Comparison of ENCODE assay signal across 12 cellular contexts in genomic region chr12:56029166-56029519, GRCh38. TPM values are rescaled to one million over a fixed set of nuclear protein-coding genes. Genes with fewer than 3 reads are reported as not detected.
DNase-seq lines count a peak whose midpoint lies in the region; ATAC-seq, FAIRE-seq and TF ChIP-seq lines count a peak whose summit lies in the region.
"Had no signal": no experiment of that assay in that cellular context is flagged by ENCODE, and none has a peak within 500 bp of the region (broad histone marks: within the 10 kb centered on the region; RNA-seq: fewer than 3 reads in every experiment).

No MANE protein-coding gene starts in this region.

- in situ Hi-C loops in Panc1 (cut with HindIII; ENCODE audit: low pct_unique_long_range_greater_than_20kb, low sequenced_read_pairs): no loop called here

- BruUV-seq in Panc1 (replicated peaks; lab: Mats Ljungman, UMichigan) (no TSS peak), endothelial cell of umbilical vein (replicated peaks; lab: Mats Ljungman, UMichigan) (no TSS peak)

- H3K79me2 ChIP-seq in endothelial cell of umbilical vein (ENCODE audit: control insufficient read depth, insufficient read depth, low read length): no peaks in the 10 kb centered on the region
- no peaks in the 10 kb centered on the region for H3K79me2 ChIP-seq in osteoblast (ENCODE audit: insufficient read depth, low read length)

- peak overlapping the region; percentile 20 for H3K9ac ChIP-seq in endothelial cell of umbilical vein (replicated peaks; ENCODE audit: extremely low read depth, insufficient read depth, low read length)

- H3K27ac Mint-ChIP-seq in CD4-positive, CD25-positive, alpha-beta regulatory T cell: peak overlapping the region in 2 of 3 donors; percentile 91 to 93

- intact Hi-C loops in Panc1 (cut with micrococcal nuclease; ENCODE audit: unreplicated experiment): loop anchor here (2.0 kb wide), 1 partner anchor 32 kb away; the partner anchor contains the start of gene SUOX
- intact Hi-C loops in endothelial cell of umbilical vein (cut with micrococcal nuclease): loop anchor here (1.0 to 2.0 kb wide), 5 partner anchors 12 to 290 kb away; partner anchors contain the start of gene RPS26

- peak; percentile 96 for FAIRE-seq in endothelial cell of umbilical vein (lab: Jason Lieb, UNC)

- CTCF ChIA-PET in Panc1 (lab: Charles Lee): interaction anchor here (0.6 to 1.2 kb wide), 5 partner anchors 32 to 291 kb away, joined by 3 to 8 read pairs (median 3); partner anchors contain the start of gene SUOX
- CTCF ChIA-PET in endothelial cell of umbilical vein (lab: Charles Lee): interaction anchor here (0.6 to 5.4 kb wide), 36 partner anchors 9 to 304 kb away, joined by 3 to 295 read pairs (median 6); partner anchors contain the start of genes CD63, PA2G4, RAB5B and SUOX

- H3K9me1 ChIP-seq in endothelial cell of umbilical vein (replicated peaks; ENCODE audit: control insufficient read depth, extremely low read depth, insufficient read depth, low read length): no peaks in the 10 kb centered on the region

- H3K4me2 ChIP-seq in endothelial cell of umbilical vein (ENCODE audit: insufficient read depth, low read length) (peak overlapping the region; percentile 86), osteoblast (ENCODE audit: insufficient read depth, low read length) (no peak overlapping the region)

- H3K4me1 Mint-ChIP-seq in CD4-positive, CD25-positive, alpha-beta regulatory T cell: peaks cover 26 to 95% (median 58%) of the 10 kb centered on the region in 4 donors

- peaks cover 78% of the 10 kb centered on the region for H3K4me1 ChIP-seq in CD4-positive, CD25-positive, alpha-beta regulatory T cell (ENCODE audit: control insufficient read depth, insufficient read depth, low read length, poor library complexity, severe bottlenecking)
- H3K4me1 ChIP-seq in Panc1 (ENCODE audit: control insufficient read depth, insufficient read depth, low read length) (no peaks in the 10 kb centered on the region), endothelial cell of umbilical vein (ENCODE audit: control insufficient read depth, extremely low read depth, insufficient read depth, low read length) (peaks cover 17% of the 10 kb centered on the region), osteoblast (ENCODE audit: insufficient read depth, low read length) (peaks cover 13% of the 10 kb centered on the region)
- H3K4me1 ChIP-seq: gastrocnemius medialis had no signal

- H3K27me3 ChIP-seq in CD4-positive, CD25-positive, alpha-beta regulatory T cell (ENCODE audit: control insufficient read depth, insufficient read depth, low read length): no peaks in the 10 kb centered on the region
- H3K27me3 ChIP-seq in Panc1 (ENCODE audit: control insufficient read depth, insufficient read depth, low read length) (no peaks in the 10 kb centered on the region), endothelial cell of umbilical vein (ENCODE audit: control insufficient read depth in 2 of 2, insufficient read depth in 2 of 2, low read length in 2 of 2) (no peaks in the 10 kb centered on the region), osteoblast (ENCODE audit: insufficient read depth, low read length) (no peaks in the 10 kb centered on the region)
- H3K27me3 ChIP-seq: gastrocnemius medialis had no signal

- H4K20me1 ChIP-seq in endothelial cell of umbilical vein (replicated peaks; ENCODE audit: control insufficient read depth, extremely low read depth, insufficient read depth, low read length) (no peaks in the 10 kb centered on the region), osteoblast (ENCODE audit: insufficient read depth, low read length) (no peaks in the 10 kb centered on the region)

- H3K27me3 Mint-ChIP-seq in CD4-positive, CD25-positive, alpha-beta regulatory T cell: no peaks in the 10 kb centered on the region

- peak overlapping the region; percentile 53 for H3K27ac ChIP-seq in CD4-positive, CD25-positive, alpha-beta regulatory T cell (ENCODE audit: insufficient read depth, low read length, poor library complexity, severe bottlenecking)
- H3K27ac ChIP-seq in Panc1 (ENCODE audit: low read length) (no peak overlapping the region), endothelial cell of umbilical vein (ENCODE audit: insufficient read depth, low read depth, low read length) (peak overlapping the region; percentile 14), osteoblast (ENCODE audit: low read depth, low read length) (peak overlapping the region; percentile 57)
- H3K27ac ChIP-seq: gastrocnemius medialis, lower lobe of right lung had no signal

- peak overlapping the region in 3 of 4 donors; percentile 47 to 93 (median 56) for H3K4me3 Mint-ChIP-seq in CD4-positive, CD25-positive, alpha-beta regulatory T cell

- H3K36me3 ChIP-seq in CD4-positive, CD25-positive, alpha-beta regulatory T cell (ENCODE audit: control insufficient read depth, insufficient read depth, low read length): peaks cover 34% of the 10 kb centered on the region
- no peaks in the 10 kb centered on the region for H3K36me3 ChIP-seq in Panc1 (ENCODE audit: control insufficient read depth, insufficient read depth, low read length)
- peaks cover 2 to 7% of the 10 kb centered on the region in 2 experiments for H3K36me3 ChIP-seq in endothelial cell of umbilical vein (ENCODE audit: control insufficient read depth in 2 of 2, extremely low read depth in 1 of 2, insufficient read depth in 2 of 2, low read length in 2 of 2)
- peaks cover 22% of the 10 kb centered on the region for H3K36me3 ChIP-seq in osteoblast (ENCODE audit: insufficient read depth, low read length)

- no peak for ATAC-seq in CD4-positive, CD25-positive, alpha-beta regulatory T cell (ENCODE audit: low read depth in 2 of 2)
- 0 out of 2 replicates have a peak, but pooled peaks have one; percentile 34 for ATAC-seq in Panc1
- ATAC-seq: gastrocnemius medialis had no signal

- H3K4me3 ChIP-seq in CD4-positive, CD25-positive, alpha-beta regulatory T cell (ENCODE audit: low read depth, low read length): peak overlapping the region; percentile 38
- H3K4me3 ChIP-seq in Panc1 (ENCODE audit: low read depth in 2 of 2, low read length in 2 of 2) (no peak overlapping the region), endothelial cell of umbilical vein (replicated peaks in 1 of 3; ENCODE audit: insufficient read depth in 1 of 3, low read depth in 1 of 3, low read length in 3 of 3) (peak overlapping the region in 1 of 3 experiments; percentile 38), osteoblast (ENCODE audit: insufficient read depth, low read length) (no peak overlapping the region)
- H3K4me3 ChIP-seq: gastrocnemius medialis, lower lobe of right lung had no signal

- peaks cover 55% of the 10 kb centered on the region for H3K36me3 Mint-ChIP-seq in CD4-positive, CD25-positive, alpha-beta regulatory T cell

- POLR2A ChIA-PET in Panc1 (lab: Charles Lee) (no interaction called here), endothelial cell of umbilical vein (lab: Charles Lee) (interaction anchor here (0.9 to 1.4 kb wide), 2 partner anchors 12 to 32 kb away, joined by 4 to 9 read pairs; partner anchors contain the start of gene SUOX)

- TF ChIP-seq POLR2A in endothelial cell of umbilical vein (IDR thresholded peaks at IDR 0.05; ENCODE audit: low read depth, low read length): no peak

- no peak for TF ChIP-seq CTCF in Panc1 (IDR thresholded peaks at IDR 0.05)
- TF ChIP-seq CTCF in endothelial cell of umbilical vein (IDR thresholded peaks at IDR 0.05; ENCODE audit: extremely low read depth in 1 of 2, insufficient read depth in 1 of 2, low read depth in 1 of 2, low read length in 2 of 2): no peak
- no peak for TF ChIP-seq CTCF in osteoblast (IDR thresholded peaks at IDR 0.05; ENCODE audit: extremely low read depth, low read depth, low read length)

- no peaks in the 10 kb centered on the region for H3K9me3 Mint-ChIP-seq in CD4-positive, CD25-positive, alpha-beta regulatory T cell

- dilution Hi-C loops in endothelial cell of umbilical vein (cut with MboI; ENCODE audit: extremely low pct_ligation_motif_present, low sequenced_read_pairs): no loop called here

- no peaks in the 10 kb centered on the region for H3K9me3 ChIP-seq in CD4-positive, CD25-positive, alpha-beta regulatory T cell (ENCODE audit: control insufficient read depth in 2 of 2, low read length in 2 of 2)
- H3K9me3 ChIP-seq in Panc1 (ENCODE audit: control insufficient read depth, insufficient read depth, low read depth, low read length) (no peaks in the 10 kb centered on the region), endothelial cell of umbilical vein (replicated peaks; ENCODE audit: control insufficient read depth, insufficient read depth, low read length) (no peaks in the 10 kb centered on the region), osteoblast (ENCODE audit: low read depth, low read length) (no peaks in the 10 kb centered on the region)
- H3K9me3 ChIP-seq: gastrocnemius medialis, lower lobe of right lung had no signal

- no peak for DNase-seq in CD4-positive, CD25-positive, alpha-beta regulatory T cell
- DNase-seq in Panc1 (ENCODE audit: low read depth, low spot score) (no peak), endothelial cell of umbilical vein (ENCODE audit: low read depth, low spot score) (peak; percentile 76), osteoblast (ENCODE audit: insufficient read length, low spot score, missing footprints) (peak; percentile 92), NOMO-1 treated with DMSO at 0.1 percent for 48 hours (lab: John Stamatoyannopoulos, UW; ENCODE audit: unreplicated experiment) (no peak), OCI-M2 (lab: John Stamatoyannopoulos, UW; ENCODE audit: unreplicated experiment) (no peak), SHP77 treated with DMSO at 0.1 percent for 48 hours (lab: John Stamatoyannopoulos, UW) (no peak)
- no peak for DNase-seq in activated CD4-positive, CD25-positive, alpha-beta regulatory T cell treated with anti-CD3 and anti-CD28 coated beads, Interleukin-2, amount 50 U/mL, for 72 hours
- DNase-seq: activated CD4-positive, alpha-beta T cell treated with anti-CD3 and anti-CD28 coated beads for 1 hour; gastrocnemius medialis; lower lobe of right lung; right cardiac atrium had no signal

- peak overlapping the region; percentile 61 for H2AFZ ChIP-seq in endothelial cell of umbilical vein (ENCODE audit: low read depth, low read length)
- H2AFZ ChIP-seq in osteoblast (ENCODE audit: low read length): peak overlapping the region; percentile 52

RNA-seq across cellular contexts. Expression of gene IKZF4, which starts 8.3 kb away (rescaled TPM):
- 22.3 TPM for total RNA-seq in CD4-positive, CD25-positive, alpha-beta regulatory T cell
- polyA plus RNA-seq in CD4-positive, CD25-positive, alpha-beta regulatory T cell: 1 to 10 TPM; 5.8 to 8.1 (median 6.4) TPM
- total RNA-seq in Panc1 (2021; ENCODE audit: unreplicated experiment): 6.9 TPM
- 3.0 TPM for polyA plus RNA-seq in Panc1 (2012; ENCODE audit: insufficient read length)
- total RNA-seq in endothelial cell of umbilical vein: 3.5 and 5.4 TPM in 2 replicates
- 2.5 and 3.4 TPM in 2 replicates for polyA plus RNA-seq in endothelial cell of umbilical vein
- polyA plus RNA-seq in endothelial cell of umbilical vein (2011; cell fraction: cytosol; rRNA removed): 2.0 and 2.5 TPM in 2 replicates
- polyA plus RNA-seq in endothelial cell of umbilical vein (2011; cell fraction: nucleus; rRNA removed): 10.6 and 11.2 TPM in 2 replicates
- polyA plus RNA-seq in endothelial cell of umbilical vein (2012): 1.6 and 2.0 TPM in 2 replicates
- 4.7 and 5.5 TPM in 2 replicates for polyA minus RNA-seq in endothelial cell of umbilical vein
- polyA minus RNA-seq in endothelial cell of umbilical vein (2011; cell fraction: cytosol; rRNA and poly(A)+ RNA removed): 1.9 TPM
- polyA minus RNA-seq in endothelial cell of umbilical vein (2011; cell fraction: nucleus; rRNA and poly(A)+ RNA removed): 3.0 and 4.9 TPM in 2 replicates
- total RNA-seq in osteoblast: 1.2 and 2.5 TPM in 2 replicates

RNA-seq across cellular contexts. Expression of gene RPS26, which starts 12.6 kb away (rescaled TPM):
- 26.3 TPM for total RNA-seq in CD4-positive, CD25-positive, alpha-beta regulatory T cell
- 1,000 to 10,000 TPM in 1 of 4 donors, 100 to 1,000 TPM in 3; 288 to 1,151 (median 836) TPM for polyA plus RNA-seq in CD4-positive, CD25-positive, alpha-beta regulatory T cell
- total RNA-seq in Panc1 (2021; ENCODE audit: unreplicated experiment) (46.4 TPM), endothelial cell of umbilical vein (57.3 and 66.7 TPM in 2 replicates), osteoblast (162 and 459 TPM in 2 replicates)
- polyA plus RNA-seq in Panc1 (2012; ENCODE audit: insufficient read length): 199 TPM
- polyA plus RNA-seq in endothelial cell of umbilical vein: 1,837 and 1,847 TPM in 2 replicates
- polyA plus RNA-seq in endothelial cell of umbilical vein (2011; cell fraction: cytosol; rRNA removed): 1,751 and 2,627 TPM in 2 replicates
- polyA plus RNA-seq in endothelial cell of umbilical vein (2011; cell fraction: nucleus; rRNA removed): 390 and 594 TPM in 2 replicates
- 778 and 788 TPM in 2 replicates for polyA plus RNA-seq in endothelial cell of umbilical vein (2012)
- polyA minus RNA-seq in endothelial cell of umbilical vein: 297 and 333 TPM in 2 replicates
- polyA minus RNA-seq in endothelial cell of umbilical vein (2011; cell fraction: cytosol; rRNA and poly(A)+ RNA removed): 228 TPM
- 44.1 and 51.9 TPM in 2 replicates for polyA minus RNA-seq in endothelial cell of umbilical vein (2011; cell fraction: nucleus; rRNA and poly(A)+ RNA removed)

RNA-seq across cellular contexts. Expression of gene SUOX, which starts 32.1 kb away (rescaled TPM):
- 6.9 TPM for total RNA-seq in CD4-positive, CD25-positive, alpha-beta regulatory T cell
- polyA plus RNA-seq in CD4-positive, CD25-positive, alpha-beta regulatory T cell: 10 to 100 TPM in 1 of 4 donors, 1 to 10 TPM in 3; 2.2 to 10.3 (median 5.9) TPM
- total RNA-seq in Panc1 (2021; ENCODE audit: unreplicated experiment): 20.7 TPM
- 25.3 TPM for polyA plus RNA-seq in Panc1 (2012; ENCODE audit: insufficient read length)
- 24.3 and 24.8 TPM in 2 replicates for total RNA-seq in endothelial cell of umbilical vein
- polyA plus RNA-seq in endothelial cell of umbilical vein: 29.1 and 31.4 TPM in 2 replicates
- polyA plus RNA-seq in endothelial cell of umbilical vein (2011; cell fraction: cytosol; rRNA removed): 24.8 and 25.4 TPM in 2 replicates
- 32.8 and 36.1 TPM in 2 replicates for polyA plus RNA-seq in endothelial cell of umbilical vein (2011; cell fraction: nucleus; rRNA removed)
- polyA plus RNA-seq in endothelial cell of umbilical vein (2012): 21.5 and 28.4 TPM in 2 replicates
- polyA minus RNA-seq in endothelial cell of umbilical vein: 42.7 and 55.7 TPM in 2 replicates
- 13.8 TPM for polyA minus RNA-seq in endothelial cell of umbilical vein (2011; cell fraction: cytosol; rRNA and poly(A)+ RNA removed)
- 15.4 and 19.8 TPM in 2 replicates for polyA minus RNA-seq in endothelial cell of umbilical vein (2011; cell fraction: nucleus; rRNA and poly(A)+ RNA removed)
- total RNA-seq in osteoblast: 12.3 and 13.0 TPM in 2 replicates

RNA-seq across cellular contexts. Expression of gene ERBB3, which starts 50.8 kb away (rescaled TPM):
- 0.69 TPM for total RNA-seq in CD4-positive, CD25-positive, alpha-beta regulatory T cell
- under 1 TPM; 0.14 to 1.00 (median 0.56) TPM for polyA plus RNA-seq in CD4-positive, CD25-positive, alpha-beta regulatory T cell
- 0.90 TPM for total RNA-seq in Panc1 (2021; ENCODE audit: unreplicated experiment)
- 1.7 TPM for polyA plus RNA-seq in Panc1 (2012; ENCODE audit: insufficient read length)
- total RNA-seq in endothelial cell of umbilical vein: 0.11 TPM in 1 of 2 replicates, not detected in the other
- 0.08 and 1.5 TPM in 2 replicates for polyA plus RNA-seq in endothelial cell of umbilical vein
- polyA plus RNA-seq in endothelial cell of umbilical vein (2011; cell fraction: cytosol; rRNA removed): 0.12 and 0.23 TPM in 2 replicates
- 0.34 TPM in 1 of 2 replicates, not detected in the other for polyA plus RNA-seq in endothelial cell of umbilical vein (2011; cell fraction: nucleus; rRNA removed)
- polyA plus RNA-seq in endothelial cell of umbilical vein (2012): 0.29 TPM in 1 of 2 replicates, not detected in the other
- 0.30 and 0.32 TPM in 2 replicates for polyA minus RNA-seq in endothelial cell of umbilical vein
- 10.3 TPM for polyA minus RNA-seq in endothelial cell of umbilical vein (2011; cell fraction: cytosol; rRNA and poly(A)+ RNA removed)
- not detected in 2 replicates for polyA minus RNA-seq in endothelial cell of umbilical vein (2011; cell fraction: nucleus; rRNA and poly(A)+ RNA removed)
- 1.1 and 2.4 TPM in 2 replicates for total RNA-seq in osteoblast

RNA-seq across cellular contexts. Expression of gene RAB5B, which starts 55.3 kb away (rescaled TPM):
- 60.8 TPM for total RNA-seq in CD4-positive, CD25-positive, alpha-beta regulatory T cell
- 10 to 100 TPM; 66.8 to 73.4 (median 68.3) TPM for polyA plus RNA-seq in CD4-positive, CD25-positive, alpha-beta regulatory T cell
- total RNA-seq in Panc1 (2021; ENCODE audit: unreplicated experiment) (102 TPM), endothelial cell of umbilical vein (97.4 and 103 TPM in 2 replicates), osteoblast (82.9 and 87.5 TPM in 2 replicates)
- 92.2 TPM for polyA plus RNA-seq in Panc1 (2012; ENCODE audit: insufficient read length)
- polyA plus RNA-seq in endothelial cell of umbilical vein: 98.8 and 105 TPM in 2 replicates
- 83.6 and 87.9 TPM in 2 replicates for polyA plus RNA-seq in endothelial cell of umbilical vein (2011; cell fraction: cytosol; rRNA removed)
- polyA plus RNA-seq in endothelial cell of umbilical vein (2011; cell fraction: nucleus; rRNA removed): 74.2 and 86.2 TPM in 2 replicates
- 84.7 and 85.7 TPM in 2 replicates for polyA plus RNA-seq in endothelial cell of umbilical vein (2012)
- polyA minus RNA-seq in endothelial cell of umbilical vein: 159 and 179 TPM in 2 replicates
- 52.2 TPM for polyA minus RNA-seq in endothelial cell of umbilical vein (2011; cell fraction: cytosol; rRNA and poly(A)+ RNA removed)
- 41.1 and 63.9 TPM in 2 replicates for polyA minus RNA-seq in endothelial cell of umbilical vein (2011; cell fraction: nucleus; rRNA and poly(A)+ RNA removed)

Comparison
In these comparisons a context has a peak if more than half of its experiments do, and no peak if none do; other contexts are left out.
1. DNase-seq: peak in endothelial cell of umbilical vein (single experiment) and osteoblast (single experiment); none in CD4-positive, CD25-positive, alpha-beta regulatory T cell (0 of 3), Panc1 (single experiment), NOMO-1 treated with DMSO at 0.1 percent for 48 hours (single experiment), activated CD4-positive, CD25-positive, alpha-beta regulatory T cell treated with anti-CD3 and anti-CD28 coated beads, Interleukin-2, amount 50 U/mL, for 72 hours (single experiment), OCI-M2 (single experiment) and SHP77 treated with DMSO at 0.1 percent for 48 hours (single experiment).